ENCODE assay signal across 8 cellular contexts in the genomic region with DNA sequence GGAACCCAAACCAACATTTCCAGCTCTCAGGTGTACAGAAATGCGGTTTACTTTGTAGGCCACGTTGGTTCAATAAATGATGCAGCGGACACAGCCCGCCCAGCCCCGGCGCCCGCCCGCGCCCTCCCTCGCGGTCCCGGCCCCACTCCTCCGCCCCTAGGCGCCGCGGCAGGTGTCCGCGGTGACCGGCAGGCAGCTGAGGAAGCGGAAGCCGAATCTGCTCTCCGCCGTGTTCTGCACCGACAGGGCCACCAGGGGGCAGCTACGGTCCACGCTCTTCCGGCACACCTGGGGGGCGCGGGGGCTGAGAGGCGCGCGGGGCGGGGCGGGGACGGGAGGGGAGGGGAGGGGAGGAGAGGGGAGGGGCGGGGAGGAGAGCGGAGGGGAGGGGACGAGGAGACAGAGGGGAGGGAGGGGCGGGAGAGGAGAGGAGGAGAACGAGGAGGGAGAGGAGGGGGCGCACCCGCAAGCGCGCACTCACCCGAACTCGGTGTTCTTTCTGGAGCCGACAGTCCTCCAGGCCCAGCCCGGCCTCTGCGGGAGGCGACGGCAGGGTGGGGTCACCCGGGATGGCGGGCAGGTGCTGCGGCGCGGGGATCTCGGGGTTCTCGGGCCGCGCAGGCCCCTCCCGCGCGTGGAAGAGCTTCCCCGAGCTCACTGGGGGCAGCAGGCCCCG. TPM values are rescaled to one million over a fixed set of nuclear protein-coding genes. Genes with fewer than 3 reads are reported as not detected.
A peak's percentile ranks its signal among the peaks of the same experiment; 100 is the strongest.
DNase-seq lines count a peak whose midpoint lies in the region; ATAC-seq and TF ChIP-seq lines count a peak whose summit lies in the region.

No MANE protein-coding gene starts in this region.

- H3K4me3 Mint-ChIP-seq in progenitor cell of endocrine pancreas (ENCODE audit: low read depth), result peak overlapping the region; percentile 33

- CTCF ChIA-PET in IMR-90 (lab: Yijun Ruan, JAX) (interaction anchor here (0.5 to 1.3 kb wide), 4 partner anchors 9 to 254 kb away, joined by 3 read pairs; no protein-coding TSS in a partner anchor), Panc1 (lab: Charles Lee) (interaction anchor here (0.6 to 1.4 kb wide), 7 partner anchors 21 to 168 kb away, joined by 3 to 10 read pairs (median 3); no protein-coding TSS in a partner anchor)

- no peaks in the 10 kb centered on the region for H3K9me1 ChIP-seq in IMR-90 (ENCODE audit: insufficient read depth, low read length)

- POLR2A ChIA-PET in IMR-90 (lab: Charles Lee; ENCODE audit: unreplicated experiment), result no interaction called here
- POLR2A ChIA-PET in Panc1 (lab: Charles Lee), result no interaction called here

- no peak overlapping the region for H3K4me3 ChIP-seq in IMR-90 (ENCODE audit: insufficient read depth, low read depth, low read length)
- peak overlapping the region; percentile 57 to 59 for H3K4me3 ChIP-seq in Panc1 (ENCODE audit: low read depth in 2 of 2, low read length in 2 of 2)

- H3K27ac ChIP-seq in IMR-90 (ENCODE audit: insufficient read depth, low read length) (no peak overlapping the region), Panc1 (ENCODE audit: low read length) (peak overlapping the region; percentile 66)

- dilution Hi-C loops in IMR-90 (cut with HindIII; ENCODE audit: low sequenced_read_pairs, unreplicated experiment), result no loop called here

- no peak overlapping the region for H3K14ac ChIP-seq in IMR-90 (replicated peaks; ENCODE audit: low read depth, low read length)

- ATAC-seq in IMR-90 (ENCODE audit: low read depth) (peak; percentile 77), Panc1 (peak; percentile 68), GM18873 (IDR thresholded peaks at IDR 0.05; ENCODE audit: low FRiP score, unreplicated experiment) (no peak)

- TF ChIP-seq RAD21 in IMR-90 (IDR thresholded peaks at IDR 0.05; ENCODE audit: low read length), result peak; percentile 50

- H4K5ac ChIP-seq in IMR-90 (ENCODE audit: low read depth, low read length), result no peak overlapping the region

- no peak overlapping the region for H3K56ac ChIP-seq in IMR-90 (ENCODE audit: extremely low read depth, insufficient read depth, low read length)

- TF ChIP-seq CTCF in IMR-90 (conservative IDR thresholded peaks at IDR 0.05; ENCODE audit: low read depth, low read length) (peak; percentile 50), Panc1 (IDR thresholded peaks at IDR 0.05) (no peak; the same call in 1 of the 2 replicates), progenitor cell of endocrine pancreas (IDR thresholded peaks at IDR 0.05; ENCODE audit: unreplicated experiment) (peak; percentile 61)

- no peak overlapping the region; the same call in 1 of the 2 replicates for H2AK5ac ChIP-seq in IMR-90 (ENCODE audit: low read depth, low read length)

- H4K91ac ChIP-seq in IMR-90 (ENCODE audit: insufficient read depth, low read depth, low read length), result no peak overlapping the region

- no peak overlapping the region for H4K8ac ChIP-seq in IMR-90 (ENCODE audit: low read depth in 2 of 2, low read length in 2 of 2)

- no peak overlapping the region for H2BK20ac ChIP-seq in IMR-90 (ENCODE audit: low read depth, low read length)

- no peaks in the 10 kb centered on the region for H3K9me3 Mint-ChIP-seq in progenitor cell of endocrine pancreas (ENCODE audit: low read depth)

- H2AK9ac ChIP-seq in IMR-90 (replicated peaks; ENCODE audit: low read depth, low read length, poor library complexity), result no peak overlapping the region

- no peaks in the 10 kb centered on the region for H3K9me3 ChIP-seq in IMR-90 (ENCODE audit: control insufficient read depth, insufficient read depth, low read length)
- H3K9me3 ChIP-seq in Panc1 (ENCODE audit: control insufficient read depth, insufficient read depth, low read depth, low read length), result no peaks in the 10 kb centered on the region

- no peak overlapping the region for H2BK15ac ChIP-seq in IMR-90 (ENCODE audit: low read depth, low read length)

- WGBS in IMR-90 (ENCODE audit: extremely low coverage in 2 of 2, insufficient read length in 1 of 2), 2 experiments, result 0% methylated on average over 9 of the region's 65 CpGs; no CpG with 5 or more reads in 1 of the 2 experiments

- peaks cover 2% of the 10 kb centered on the region; the same call in 1 of the 2 replicates for H3K36me3 ChIP-seq in IMR-90 (ENCODE audit: control insufficient read depth, insufficient read depth, low read length)
- H3K36me3 ChIP-seq in Panc1 (ENCODE audit: control insufficient read depth, insufficient read depth, low read length), result no peaks in the 10 kb centered on the region

- no peak overlapping the region for H3K9ac ChIP-seq in IMR-90 (ENCODE audit: low read depth, low read length)

- no peaks in the 10 kb centered on the region for H3K36me3 Mint-ChIP-seq in progenitor cell of endocrine pancreas (ENCODE audit: insufficient read depth)

- peaks cover 5% of the 10 kb centered on the region for H3K4me1 Mint-ChIP-seq in progenitor cell of endocrine pancreas (ENCODE audit: low read depth)

- H4K20me1 ChIP-seq in IMR-90 (ENCODE audit: insufficient read depth, low read length), result peaks cover 6% of the 10 kb centered on the region; the same call in 1 of the 2 replicates

- H3K27ac Mint-ChIP-seq in progenitor cell of endocrine pancreas, result no peak overlapping the region

- peak; percentile 78 for DNase-seq in DMS 273 (lab: John Stamatoyannopoulos, UW; ENCODE audit: unreplicated experiment)
- DNase-seq in DMS 273 treated with DMSO at 0.1 percent for 48 hours (lab: John Stamatoyannopoulos, UW), result no peak
- no peak for DNase-seq in IMR-90
- DNase-seq in Panc1 (ENCODE audit: low read depth, low spot score), result no peak
- peak; percentile 62 to 69 for DNase-seq in activated T-helper 1 cell treated with anti-CD3 and anti-CD28 coated beads, Interleukin-2, amount 50 U/mL, for 16 hours (ENCODE audit: low read depth in 1 of 2, low spot score in 1 of 2)
- peak; percentile 78 for DNase-seq in germinal center (ENCODE audit: low spot score)
- peak; percentile 70 for DNase-seq in progenitor cell of endocrine pancreas (ENCODE audit: low spot score, unreplicated experiment)

- no peak overlapping the region for H2BK120ac ChIP-seq in IMR-90 (ENCODE audit: low read depth, low read length)

- H3K27me3 ChIP-seq in IMR-90 (ENCODE audit: control insufficient read depth, insufficient read depth, low read length), result peaks cover 57% of the 10 kb centered on the region
- H3K27me3 ChIP-seq in Panc1 (ENCODE audit: control insufficient read depth, insufficient read depth, low read length), result no peaks in the 10 kb centered on the region

- BruUV-seq in IMR-90 (replicated peaks; lab: Mats Ljungman, UMichigan) (no TSS peak), Panc1 (replicated peaks; lab: Mats Ljungman, UMichigan) (no TSS peak)

- H2AFZ ChIP-seq in IMR-90 (replicated peaks; ENCODE audit: low read length, poor library complexity), result peak overlapping the region; percentile 67

- intact Hi-C loops in IMR-90 (cut with micrococcal nuclease) (loop anchor here (10.0 kb wide), 1 partner anchor 170 kb away; no protein-coding TSS in a partner anchor), Panc1 (cut with micrococcal nuclease; ENCODE audit: unreplicated experiment) (loop anchor here (10.0 kb wide), 1 partner anchor 170 kb away; no protein-coding TSS in a partner anchor)

- H2BK5ac ChIP-seq in IMR-90 (ENCODE audit: low read depth, low read length, poor library complexity, severe bottlenecking), result no peak overlapping the region

- H3K18ac ChIP-seq in IMR-90 (ENCODE audit: low read depth, low read length), result no peak overlapping the region

- H3K4ac ChIP-seq in IMR-90 (ENCODE audit: low read depth, low read length), result no peak overlapping the region

- no peak overlapping the region for H3K23ac ChIP-seq in IMR-90 (ENCODE audit: low read depth, low read length)

- H3K27me3 Mint-ChIP-seq in progenitor cell of endocrine pancreas, result peaks cover 14% of the 10 kb centered on the region

- in situ Hi-C loops in IMR-90 (cut with MboI; ENCODE audit: low sequenced_read_pairs), result no loop called here
- in situ Hi-C loops in Panc1 (cut with HindIII; ENCODE audit: low pct_unique_long_range_greater_than_20kb, low sequenced_read_pairs), result no loop called here

- H3K79me1 ChIP-seq in IMR-90 (ENCODE audit: low read depth in 1 of 2, low read length in 2 of 2), result no peaks in the 10 kb centered on the region

- TF ChIP-seq POLR2A in IMR-90 (IDR thresholded peaks at IDR 0.05; ENCODE audit: low read depth, low read length), result no peak

- H3K4me2 ChIP-seq in IMR-90 (ENCODE audit: low read depth, low read length), result peak overlapping the region; percentile 79

- H3K4me1 ChIP-seq in IMR-90 (ENCODE audit: control insufficient read depth, insufficient read depth, low read length) (peaks cover 3% of the 10 kb centered on the region), Panc1 (ENCODE audit: control insufficient read depth, insufficient read depth, low read length) (peaks cover 26% of the 10 kb centered on the region)

RNA-seq across cellular contexts. Expression of gene LMNTD2, which starts 5.6 kb away (rescaled TPM):
- 0.18 and 0.28 TPM in 2 replicates for total RNA-seq in IMR-90 (2012; rRNA removed)
- polyA plus RNA-seq in IMR-90 (2012; rRNA removed), result 1.3 and 2.5 TPM in 2 replicates
- polyA plus RNA-seq in IMR-90 (2012; cell fraction: cytosol; rRNA removed), result 1.1 and 1.7 TPM in 2 replicates
- polyA plus RNA-seq in IMR-90 (2012; cell fraction: nucleus; rRNA removed; ENCODE audit: low replicate concordance), result 22.0 and 37.2 TPM in 2 replicates
- 21.8 TPM for total RNA-seq in Panc1 (2021; ENCODE audit: unreplicated experiment)
- polyA plus RNA-seq in Panc1 (2012; ENCODE audit: insufficient read length), result 44.2 TPM
- total RNA-seq in progenitor cell of endocrine pancreas, result 15.6 and 19.3 TPM in 2 replicates

RNA-seq across cellular contexts. Expression of gene RASSF7, which starts 5.8 kb away (rescaled TPM):
- 6.8 and 6.9 TPM in 2 replicates for total RNA-seq in IMR-90 (2012; rRNA removed)
- polyA plus RNA-seq in IMR-90 (2012; rRNA removed), result 18.5 and 24.2 TPM in 2 replicates
- 22.9 and 28.1 TPM in 2 replicates for polyA plus RNA-seq in IMR-90 (2012; cell fraction: cytosol; rRNA removed)
- 66.1 and 134 TPM in 2 replicates for polyA plus RNA-seq in IMR-90 (2012; cell fraction: nucleus; rRNA removed; ENCODE audit: low replicate concordance)
- total RNA-seq in Panc1 (2021; ENCODE audit: unreplicated experiment), result 81.8 TPM
- 144 TPM for polyA plus RNA-seq in Panc1 (2012; ENCODE audit: insufficient read length)
- total RNA-seq in progenitor cell of endocrine pancreas, result 38.2 and 40.8 TPM in 2 replicates

RNA-seq across cellular contexts. Expression of gene LRRC56, which starts 17.6 kb away (rescaled TPM):
- total RNA-seq in IMR-90 (2012; rRNA removed) (0.28 and 0.36 TPM in 2 replicates), Panc1 (2021; ENCODE audit: unreplicated experiment) (9.8 TPM), progenitor cell of endocrine pancreas (5.1 and 5.4 TPM in 2 replicates)
- 1.3 and 1.7 TPM in 2 replicates for polyA plus RNA-seq in IMR-90 (2012; rRNA removed)
- 0.73 and 1.4 TPM in 2 replicates for polyA plus RNA-seq in IMR-90 (2012; cell fraction: cytosol; rRNA removed)
- polyA plus RNA-seq in IMR-90 (2012; cell fraction: nucleus; rRNA removed; ENCODE audit: low replicate concordance), result 5.4 and 11.7 TPM in 2 replicates
- polyA plus RNA-seq in Panc1 (2012; ENCODE audit: insufficient read length), result 13.3 TPM

RNA-seq across cellular contexts. Expression of gene HRAS, which starts 19.6 kb away (rescaled TPM):
- total RNA-seq in IMR-90 (2012; rRNA removed) (99.4 and 108 TPM in 2 replicates), Panc1 (2021; ENCODE audit: unreplicated experiment) (175 TPM), progenitor cell of endocrine pancreas (53.4 and 61.6 TPM in 2 replicates)
- polyA plus RNA-seq in IMR-90 (2012; rRNA removed), result 123 and 154 TPM in 2 replicates
- polyA plus RNA-seq in IMR-90 (2012; cell fraction: cytosol; rRNA removed), result 122 and 126 TPM in 2 replicates
- polyA plus RNA-seq in IMR-90 (2012; cell fraction: nucleus; rRNA removed; ENCODE audit: low replicate concordance), result 101 and 217 TPM in 2 replicates
- 310 TPM for polyA plus RNA-seq in Panc1 (2012; ENCODE audit: insufficient read length)

RNA-seq across cellular contexts. Expression of gene PHRF1, which starts 21.3 kb away (rescaled TPM):
- total RNA-seq in IMR-90 (2012; rRNA removed) (10.9 and 12.2 TPM in 2 replicates), Panc1 (2021; ENCODE audit: unreplicated experiment) (90.6 TPM), progenitor cell of endocrine pancreas (44.4 and 44.9 TPM in 2 replicates)
- 17.5 and 23.0 TPM in 2 replicates for polyA plus RNA-seq in IMR-90 (2012; rRNA removed)
- polyA plus RNA-seq in IMR-90 (2012; cell fraction: cytosol; rRNA removed), result 16.8 and 17.0 TPM in 2 replicates
- polyA plus RNA-seq in IMR-90 (2012; cell fraction: nucleus; rRNA removed; ENCODE audit: low replicate concordance), result 34.6 and 53.2 TPM in 2 replicates
- 83.1 TPM for polyA plus RNA-seq in Panc1 (2012; ENCODE audit: insufficient read length)

Comparison
In these comparisons a context has a peak if more than half of its experiments do, and no peak if none do; other contexts are left out.
1. DNase-seq: peak in DMS 273 (single experiment), activated T-helper 1 cell treated with anti-CD3 and anti-CD28 coated beads, Interleukin-2, amount 50 U/mL, for 16 hours (2 of 2), germinal center (single experiment) and progenitor cell of endocrine pancreas (single experiment); none in DMS 273 treated with DMSO at 0.1 percent for 48 hours (single experiment), IMR-90 (single experiment) and Panc1 (single experiment).
2. RNA of gene LMNTD2, which starts 5.6 kb away (total RNA-seq): 21.8 TPM in Panc1 (single experiment) and 15.6 to 19.3 TPM in progenitor cell of endocrine pancreas; 0.18 to 0.28 TPM in IMR-90; every median in the first group is over 10 times any median in the second.